ENCODE assay signal across 1 cellular context in genomic region chr10:102894491-102895213, GRCh38.
TF ChIP-seq lines count a peak whose summit lies in the region.

No MANE protein-coding gene starts in this region.

TF ChIP-seq in WTC11, 78 proteins besides CTCF, POLR2A, EP300 and RAD21:
- TF ChIP-seq GTF2I (CRISPR knock-in tag; conservative IDR thresholded peaks at IDR 0.05) (no peak), AFF4 (CRISPR knock-in tag; IDR thresholded peaks at IDR 0.05; ENCODE audit: borderline replicate concordance) (no peak), NFYB (CRISPR knock-in tag; conservative IDR thresholded peaks at IDR 0.05; ENCODE audit: low read depth) (no peak), FOXP1 (CRISPR knock-in tag; IDR thresholded peaks at IDR 0.05; ENCODE audit: borderline replicate concordance) (no peak), ZNF232 (CRISPR knock-in tag; IDR thresholded peaks at IDR 0.05) (no peak), FOXP4 (CRISPR knock-in tag; IDR thresholded peaks at IDR 0.05) (no peak), ELF4 (CRISPR knock-in tag; IDR thresholded peaks at IDR 0.05; ENCODE audit: low read depth) (no peak), ZNF396 (CRISPR knock-in tag; IDR thresholded peaks at IDR 0.05; ENCODE audit: borderline replicate concordance) (no peak), IRF1 (CRISPR knock-in tag; IDR thresholded peaks at IDR 0.05) (no peak)
